In genomic region chr18:26510337-26510736, GRCh38 we compare ENCODE assay signal across 21 cellular contexts. TPM values are rescaled to one million over a fixed set of nuclear protein-coding genes. Genes with fewer than 3 reads are reported as not detected.
DNase-seq lines count a peak whose midpoint lies in the region; ATAC-seq and TF ChIP-seq lines count a peak whose summit lies in the region.
"Had no signal": no experiment of that assay in that cellular context is flagged by ENCODE, and none has a peak within 500 bp of the region (broad histone marks: within the 10 kb centered on the region; RNA-seq: fewer than 3 reads in every experiment).

No MANE protein-coding gene starts in this region.

- POLR2A ChIA-PET in Panc1 (lab: Charles Lee), result no interaction called here

- 49 to 63% (median 57%) methylated on average over 3 of the region's 3 CpGs for WGBS in heart left ventricle, 4 donors

- intact Hi-C loops in Panc1 (cut with micrococcal nuclease; ENCODE audit: unreplicated experiment), result no loop called here
- intact Hi-C loops in heart left ventricle (cut with DNase I), result loop anchor here in 3 of 10 donors (2.0 to 10.0 kb wide), 3 partner anchors 46 to 50 kb away; no protein-coding TSS in a partner anchor
- intact Hi-C loops in sciatic nerve (cut with DNase I), result no loop called here

- TF ChIP-seq POLR2A in heart left ventricle (IDR thresholded peaks at IDR 0.05), result no peak

- in situ Hi-C loops in Panc1 (cut with HindIII; ENCODE audit: low pct_unique_long_range_greater_than_20kb, low sequenced_read_pairs), result no loop called here

- no peak for DNase-seq in Panc1 (ENCODE audit: low read depth, low spot score)
- DNase-seq in choroid plexus epithelial cell (ENCODE audit: low read depth), result peak; percentile 68
- no peak for DNase-seq in heart left ventricle
- no peak for DNase-seq in sciatic nerve (ENCODE audit: low spot score)
- DNase-seq in stimulated activated naive CD4-positive, alpha-beta T cell treated with Interleukin-2 at 50 U/mL for 16 hours (lab: John Stamatoyannopoulos, UW), result no peak
- no peak for DNase-seq in HK-2 (ENCODE audit: unreplicated experiment)
- DNase-seq in MV-4-11 (lab: John Stamatoyannopoulos, UW), result no peak
- DNase-seq: activated CD4-positive, alpha-beta T cell treated with anti-CD3 and anti-CD28 coated beads, Interleukin-2, amount 10 ng/mL, durations not matched to agents 24 days and 14 days; activated effector memory CD4-positive, alpha-beta T cell treated with anti-CD3 and anti-CD28 coated beads, Interleukin-2, amount 50 U/mL, for 16 hours; activated naive CD8-positive, alpha-beta T cell treated with anti-CD3 and anti-CD28 coated beads for 36 hours; activated T-cell treated with anti-CD3 and anti-CD28 coated beads, Interleukin-2, amount 50 U/mL, for 1 hour; EL; H7; mesendoderm; NCI-H1436 treated with DMSO at 0.1 percent for 48 hours; NCI-H2107; NCI-H446; NCI-H82 had no signal

- CTCF ChIA-PET in Panc1 (lab: Charles Lee), result no interaction called here

- no peaks in the 10 kb centered on the region for H3K36me3 ChIP-seq in Panc1 (ENCODE audit: control insufficient read depth, insufficient read depth, low read length)
- H3K36me3 ChIP-seq in heart left ventricle, result no peaks in the 10 kb centered on the region
- H3K36me3 ChIP-seq: prostate gland had no signal

- H3K4me1 ChIP-seq in Panc1 (ENCODE audit: control insufficient read depth, insufficient read depth, low read length) (peaks cover 42% of the 10 kb centered on the region), heart left ventricle (peaks cover 0 to 42% (median 17%) of the 10 kb centered on the region in 12 donors)
- H3K4me1 ChIP-seq: prostate gland had no signal

- H3K27ac ChIP-seq in Panc1 (ENCODE audit: low read length) (peak overlapping the region; percentile 64), heart left ventricle (peak overlapping the region in 6 of 12 donors; percentile 2 to 51 (median 37))

- H3K9me3 ChIP-seq in Panc1 (ENCODE audit: control insufficient read depth, insufficient read depth, low read depth, low read length), result no peaks in the 10 kb centered on the region
- H3K9me3 ChIP-seq in heart left ventricle, result no peaks in the 10 kb centered on the region
- H3K9me3 ChIP-seq: prostate gland had no signal

- no peaks in the 10 kb centered on the region for H3K27me3 ChIP-seq in Panc1 (ENCODE audit: control insufficient read depth, insufficient read depth, low read length)
- no peaks in the 10 kb centered on the region for H3K27me3 ChIP-seq in heart left ventricle

- no TSS peak for BruUV-seq in Panc1 (replicated peaks; lab: Mats Ljungman, UMichigan)

- no peak for TF ChIP-seq CTCF in Panc1 (IDR thresholded peaks at IDR 0.05)
- TF ChIP-seq CTCF in choroid plexus epithelial cell (conservative IDR thresholded peaks at IDR 0.05; ENCODE audit: low read depth, low read length), result no peak
- no peak for TF ChIP-seq CTCF in heart left ventricle (IDR thresholded peaks at IDR 0.05)

- H3K4me3 ChIP-seq in Panc1 (ENCODE audit: low read depth in 2 of 2, low read length in 2 of 2), result no peak overlapping the region
- no peak overlapping the region for H3K4me3 ChIP-seq in choroid plexus epithelial cell (ENCODE audit: low read depth, low read length)
- H3K4me3 ChIP-seq in heart left ventricle, result no peak overlapping the region
- H3K4me3 ChIP-seq: K562, prostate gland had no signal

- ATAC-seq in Panc1, result no peak
- ATAC-seq in heart left ventricle, result peak; percentile 76 to 82 (median 78)
- peak; percentile 97 for ATAC-seq in sciatic nerve
- ATAC-seq in GM19328 (IDR thresholded peaks at IDR 0.05; ENCODE audit: unreplicated experiment), result no peak
- ATAC-seq: K562 had no signal

RNA-seq across cellular contexts. Expression of gene KCTD1, which starts 38.0 kb away (rescaled TPM):
- total RNA-seq in Panc1 (2021; ENCODE audit: unreplicated experiment) (34.4 TPM), heart left ventricle (10 to 100 TPM in 4 of 9 donors, 1 to 10 TPM in 5; 8.4 to 21.8 (median 10.0) TPM), sciatic nerve (34.1 TPM)
- 32.9 TPM for polyA plus RNA-seq in Panc1 (2012; ENCODE audit: insufficient read length)
- polyA plus RNA-seq in heart left ventricle, result 1 to 10 TPM; 4.8 to 7.8 TPM
- total RNA-seq: K562 had no signal
- polyA plus RNA-seq: K562 had no signal

Comparison
In these comparisons a context has a peak if more than half of its experiments do, and no peak if none do; other contexts are left out.
1. ATAC-seq: peak in heart left ventricle (4 of 4) and sciatic nerve (single experiment); none in Panc1 (single experiment) and GM19328 (single experiment).